8 cellular contexts compared by ENCODE assay signal in the genomic region with DNA sequence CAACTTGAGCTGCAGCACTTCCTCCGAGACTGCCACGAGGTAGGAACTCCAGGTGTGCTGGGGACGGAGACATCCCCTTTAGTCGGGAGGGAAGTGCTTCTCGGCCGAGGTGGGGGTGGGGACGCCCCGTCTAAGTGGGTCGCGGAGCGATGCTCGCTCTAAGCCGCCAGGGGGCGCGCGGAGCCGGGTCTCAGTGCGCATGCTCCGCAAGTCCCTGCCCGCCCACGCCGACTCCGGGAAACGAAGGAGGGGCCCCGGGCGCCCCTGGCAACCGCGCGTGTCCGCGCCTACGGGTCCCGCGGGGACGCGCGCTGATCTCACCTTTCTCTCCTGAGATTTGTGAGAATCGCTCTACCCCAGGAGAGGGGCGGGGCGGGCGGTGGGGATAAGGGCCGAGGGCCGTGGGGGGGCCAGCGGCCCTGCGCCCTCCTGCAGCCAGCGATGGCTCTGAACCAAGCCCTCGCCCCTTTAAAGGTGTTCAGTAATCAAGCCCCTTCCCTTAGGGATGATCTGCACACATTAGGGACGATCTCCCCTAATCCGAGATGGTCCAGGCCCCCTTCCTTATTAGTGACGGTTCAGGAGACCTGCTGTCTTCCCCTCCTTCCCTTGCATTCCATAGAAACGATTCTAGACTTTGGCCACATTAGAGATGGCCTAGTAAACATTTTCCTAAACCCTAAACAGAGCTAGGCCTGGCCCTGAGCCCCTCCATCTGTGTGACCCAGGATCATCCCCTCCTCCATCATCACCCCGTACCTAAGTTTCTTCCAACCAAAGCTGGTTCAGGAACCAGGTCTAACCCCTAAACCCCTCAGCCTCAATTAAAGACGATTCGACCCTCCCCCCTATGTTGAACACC. TPM values are rescaled to one million over a fixed set of nuclear protein-coding genes. Genes with fewer than 3 reads are reported as not detected.
DNase-seq lines count a peak whose midpoint lies in the region; ATAC-seq and TF ChIP-seq lines count a peak whose summit lies in the region.

No MANE protein-coding gene starts in this region.

- no peaks in the 10 kb centered on the region for H3K9me3 Mint-ChIP-seq in neural progenitor cell
- H3K9me3 Mint-ChIP-seq in stimulated activated naive CD8-positive, alpha-beta T cell treated with anti-CD3 and anti-CD28 coated beads, Interleukin-15, Interleukin-2, amounts not matched to agents 100 ng/mL and 50 ng/mL, for 24 hours: no peaks in the 10 kb centered on the region

- H3K27me3 ChIP-seq in MG63: no peaks in the 10 kb centered on the region; the same call in 1 of the 2 replicates
- H3K27me3 ChIP-seq in foreskin keratinocyte: peaks cover 17% of the 10 kb centered on the region
- peaks cover 19% of the 10 kb centered on the region for H3K27me3 ChIP-seq in neural progenitor cell

- peaks cover 19% of the 10 kb centered on the region for H3K4me1 Mint-ChIP-seq in neural progenitor cell
- peaks cover 13% of the 10 kb centered on the region for H3K4me1 Mint-ChIP-seq in stimulated activated naive CD8-positive, alpha-beta T cell treated with anti-CD3 and anti-CD28 coated beads, Interleukin-15, Interleukin-2, amounts not matched to agents 100 ng/mL and 50 ng/mL, for 24 hours (ENCODE audit: low read depth)

- H3K36me3 ChIP-seq in MG63 (no peaks in the 10 kb centered on the region), neural progenitor cell (no peaks in the 10 kb centered on the region)

- H3K4me1 ChIP-seq in foreskin keratinocyte: no peaks in the 10 kb centered on the region
- peaks cover 8% of the 10 kb centered on the region for H3K4me1 ChIP-seq in neural progenitor cell

- H3F3A ChIP-seq in neural progenitor cell (ENCODE audit: low read depth): peaks cover 8% of the 10 kb centered on the region

- H3K27ac Mint-ChIP-seq in neural progenitor cell: peak overlapping the region; percentile 16
- H3K27ac Mint-ChIP-seq in stimulated activated naive CD8-positive, alpha-beta T cell treated with anti-CD3 and anti-CD28 coated beads, Interleukin-15, Interleukin-2, amounts not matched to agents 100 ng/mL and 50 ng/mL, for 24 hours: no peak overlapping the region

- no peaks in the 10 kb centered on the region for H3K79me2 ChIP-seq in neural progenitor cell (ENCODE audit: low read depth)

- peaks cover 25% of the 10 kb centered on the region for H3K27me3 Mint-ChIP-seq in neural progenitor cell (ENCODE audit: insufficient read depth, low read depth)
- H3K27me3 Mint-ChIP-seq in stimulated activated naive CD8-positive, alpha-beta T cell treated with anti-CD3 and anti-CD28 coated beads, Interleukin-15, Interleukin-2, amounts not matched to agents 100 ng/mL and 50 ng/mL, for 24 hours: peaks cover 24% of the 10 kb centered on the region

- H3K27ac ChIP-seq in foreskin keratinocyte: no peak overlapping the region
- no peak overlapping the region for H3K27ac ChIP-seq in neural progenitor cell

- no peaks in the 10 kb centered on the region for H3K36me3 Mint-ChIP-seq in neural progenitor cell
- no peaks in the 10 kb centered on the region for H3K36me3 Mint-ChIP-seq in stimulated activated naive CD8-positive, alpha-beta T cell treated with anti-CD3 and anti-CD28 coated beads, Interleukin-15, Interleukin-2, amounts not matched to agents 100 ng/mL and 50 ng/mL, for 24 hours (ENCODE audit: low read depth)

- peak; percentile 52 for ATAC-seq in foreskin keratinocyte

- TF ChIP-seq CTCF in foreskin keratinocyte (conservative IDR thresholded peaks at IDR 0.05): peak; percentile 99
- peak; percentile 93 for TF ChIP-seq CTCF in neural progenitor cell (IDR thresholded peaks at IDR 0.05)

- H4K20me1 ChIP-seq in neural progenitor cell (ENCODE audit: low read depth): peaks cover 3% of the 10 kb centered on the region

- no peak overlapping the region for H3K9ac ChIP-seq in neural progenitor cell

- H3K4me3 ChIP-seq in MG63 (peak overlapping the region; percentile 39), neural progenitor cell (peak overlapping the region; percentile 43)

- DNase-seq in NK-92 treated with Interleukin-12 subunit alpha and Interleukin-12 subunit beta, amount 100 ng/mL, for 24 hours (lab: John Stamatoyannopoulos, UW): peak; percentile 77
- DNase-seq in NK-92 (lab: John Stamatoyannopoulos, UW; ENCODE audit: unreplicated experiment): no peak
- peak; percentile 76 for DNase-seq in MG63
- peak; percentile 67 for DNase-seq in SHP77 treated with DMSO at 0.1 percent for 48 hours (lab: John Stamatoyannopoulos, UW)
- DNase-seq in activated gamma-delta T cell treated with Interleukin-2 at 50 U/mL for 16 hours: peak; percentile 85
- DNase-seq in foreskin keratinocyte: peak; percentile 27 to 51
- DNase-seq in neural progenitor cell (ENCODE audit: low spot score): peak; percentile 95

- H3K4me2 ChIP-seq in neural progenitor cell: peak overlapping the region; percentile 74

- H3K4me3 Mint-ChIP-seq in neural progenitor cell: peak overlapping the region; percentile 81
- peak overlapping the region; percentile 36 for H3K4me3 Mint-ChIP-seq in stimulated activated naive CD8-positive, alpha-beta T cell treated with anti-CD3 and anti-CD28 coated beads, Interleukin-15, Interleukin-2, amounts not matched to agents 100 ng/mL and 50 ng/mL, for 24 hours

- H2AFZ ChIP-seq in neural progenitor cell (replicated peaks): no peak overlapping the region

- H3K9me3 ChIP-seq in MG63: no peaks in the 10 kb centered on the region; the same call in 1 of the 2 replicates
- no peaks in the 10 kb centered on the region for H3K9me3 ChIP-seq in neural progenitor cell (ENCODE audit: low read depth)

RNA-seq across cellular contexts. Expression of gene SHKBP1, which starts 47.3 kb away (rescaled TPM):
- 61.7 and 105 TPM in 2 replicates for total RNA-seq in MG63 (2014; rRNA removed; shearing (Covaris generic); ENCODE audit: low replicate concordance)
- total RNA-seq in foreskin keratinocyte (53.0 and 64.8 TPM in 2 replicates), neural progenitor cell (ENCODE audit: low replicate concordance) (20.6 and 63.7 TPM in 2 replicates)
- 87.0 and 108 TPM in 2 replicates for polyA plus RNA-seq in foreskin keratinocyte
